Comparison of ENCODE assay signal across 15 cellular contexts in genomic region chr2:190670182-190670946, GRCh38. TPM values are rescaled to one million over a fixed set of nuclear protein-coding genes. Genes with fewer than 3 reads are reported as not detected.
A peak's percentile ranks its signal among the peaks of the same experiment; 100 is the strongest.
DNase-seq lines count a peak whose midpoint lies in the region; ATAC-seq, FAIRE-seq and TF ChIP-seq lines count a peak whose summit lies in the region.
"Had no signal": no experiment of that assay in that cellular context is flagged by ENCODE, and none has a peak within 500 bp of the region (broad histone marks: within the 10 kb centered on the region; RNA-seq: fewer than 3 reads in every experiment).

No MANE protein-coding gene starts in this region.

- H3K36me3 ChIP-seq in spleen (peaks cover 0 to 57% (median 14%) of the 10 kb centered on the region in 6 donors), kidney (ENCODE audit: control insufficient read depth in 1 of 2, insufficient read depth in 2 of 2, low read length in 2 of 2) (peaks cover 2 to 9% of the 10 kb centered on the region in 2 donors)

- TF ChIP-seq CTCF in spleen (IDR thresholded peaks at IDR 0.05 in 8 of 11, conservative IDR thresholded peaks at IDR 0.05 in 3 of 11) (no peak), kidney (IDR thresholded peaks at IDR 0.05; ENCODE audit: borderline replicate concordance, extremely low read depth, insufficient read depth) (no peak)

- H3K27ac Mint-ChIP-seq in activated CD4-positive, alpha-beta memory T cell treated with anti-CD3 and anti-CD28 coated beads for 36 hours = peak overlapping the region; percentile 42
- H3K27ac Mint-ChIP-seq: stimulated activated naive CD8-positive, alpha-beta T cell treated with anti-CD3 and anti-CD28 coated beads, Interleukin-15, Interleukin-2, amounts not matched to agents 100 ng/mL and 50 ng/mL, for 24 hours had no signal

- H3K9me3 Mint-ChIP-seq in activated CD4-positive, alpha-beta memory T cell treated with anti-CD3 and anti-CD28 coated beads for 36 hours = peaks cover 3% of the 10 kb centered on the region

- peaks cover 0 to 30% (median 0%) of the 10 kb centered on the region in 6 donors for H3K4me1 ChIP-seq in spleen
- H3K4me1 ChIP-seq in kidney (ENCODE audit: control insufficient read depth in 1 of 2, insufficient read depth in 1 of 2, low read depth in 1 of 2, low read length in 2 of 2) = no peaks in the 10 kb centered on the region

- H3K27me3 Mint-ChIP-seq in activated CD4-positive, alpha-beta memory T cell treated with anti-CD3 and anti-CD28 coated beads for 36 hours = no peaks in the 10 kb centered on the region
- H3K27me3 Mint-ChIP-seq: stimulated activated naive CD8-positive, alpha-beta T cell treated with anti-CD3 and anti-CD28 coated beads, Interleukin-15, Interleukin-2, amounts not matched to agents 100 ng/mL and 50 ng/mL, for 24 hours had no signal

- ATAC-seq in GM19438 (IDR thresholded peaks at IDR 0.05; ENCODE audit: low read depth, unreplicated experiment) (peak; percentile 39), HG02973 (IDR thresholded peaks at IDR 0.05; ENCODE audit: unreplicated experiment) (peak; percentile 71)

- 76 to 88% (median 83%) methylated on average over 10 of the region's 10 CpGs for WGBS in spleen, 5 donors

- H3K27me3 ChIP-seq in spleen (replicated peaks in 1 of 7) = no peaks in the 10 kb centered on the region
- H3K27me3 ChIP-seq: MG63 had no signal

- CTCF ChIA-PET in activated CD4-positive, alpha-beta memory T cell treated with anti-CD3 and anti-CD28 coated beads for 36 hours (lab: Charles Lee) = no interaction called here

- TF ChIP-seq POLR2A in GM12892 (IDR thresholded peaks at IDR 0.05; ENCODE audit: low read depth, low read length) (no peak), spleen (IDR thresholded peaks at IDR 0.05) (no peak)

- POLR2A ChIA-PET in activated CD4-positive, alpha-beta memory T cell treated with anti-CD3 and anti-CD28 coated beads for 36 hours (lab: Charles Lee) = no interaction called here

- H3K9me3 ChIP-seq in spleen (no peaks in the 10 kb centered on the region), kidney (ENCODE audit: control insufficient read depth in 1 of 2, low read length in 2 of 2) (peaks cover 0 to 2% of the 10 kb centered on the region in 2 donors)

- intact Hi-C loops in activated CD4-positive, alpha-beta memory T cell treated with anti-CD3 and anti-CD28 coated beads for 36 hours (cut with micrococcal nuclease) = loop anchor here (1.0 to 10.0 kb wide), 2 partner anchors 8 to 886 kb away; partner anchors contain the start of genes ORMDL1 and PMS1
- intact Hi-C loops in spleen (cut with DNase I; ENCODE audit: low total_unique reads) (no loop called here), kidney (cut with DNase I) (no loop called here)

- peaks cover 43% of the 10 kb centered on the region for H3K36me3 Mint-ChIP-seq in activated CD4-positive, alpha-beta memory T cell treated with anti-CD3 and anti-CD28 coated beads for 36 hours

- H3K4me3 ChIP-seq in spleen = no peak overlapping the region
- H3K4me3 ChIP-seq in kidney (ENCODE audit: low read length in 2 of 2) = no peak overlapping the region
- H3K4me3 ChIP-seq: GM23248, MG63 had no signal

- no peak overlapping the region for H3K4me3 Mint-ChIP-seq in activated CD4-positive, alpha-beta memory T cell treated with anti-CD3 and anti-CD28 coated beads for 36 hours
- H3K4me3 Mint-ChIP-seq: CD14-positive monocyte; stimulated activated naive CD8-positive, alpha-beta T cell treated with anti-CD3 and anti-CD28 coated beads, Interleukin-15, Interleukin-2, amounts not matched to agents 100 ng/mL and 50 ng/mL, for 24 hours had no signal

- DNase-seq in GM12892 (ENCODE audit: insufficient read length) = no peak
- no peak for DNase-seq in activated CD4-positive, alpha-beta memory T cell treated with anti-CD3 and anti-CD28 coated beads for 36 hours
- no peak for DNase-seq in NCI-H1048 (lab: John Stamatoyannopoulos, UW)
- DNase-seq in spleen = no peak
- no peak for DNase-seq in kidney
- no peak for DNase-seq in activated CD4-positive, alpha-beta T cell treated with anti-CD3 and anti-CD28 coated beads for 1 hour
- DNase-seq: dermis blood vessel endothelial cell; GM23248; MG63; NCI-H2171 treated with DMSO at 0.1 percent for 48 hours; stimulated activated CD4-positive, alpha-beta T cell treated with anti-CD3 and anti-CD28 coated beads, Interleukin-2, amount 100 ng/mL, for 48 hours had no signal

- H3K27ac ChIP-seq in spleen = no peak overlapping the region
- H3K27ac ChIP-seq in kidney (ENCODE audit: low read depth in 2 of 2, low read length in 2 of 2) = no peak overlapping the region
- H3K27ac ChIP-seq: GM23248 had no signal

- H3K9ac ChIP-seq in kidney (ENCODE audit: low read length in 2 of 2) = no peak overlapping the region
- H3K9ac ChIP-seq: GM23248 had no signal

- FAIRE-seq in GM12892 (lab: Jason Lieb, UNC) (peak; percentile 97), kidney (lab: Jason Lieb, UNC) (no peak)

- H3K4me1 Mint-ChIP-seq in activated CD4-positive, alpha-beta memory T cell treated with anti-CD3 and anti-CD28 coated beads for 36 hours (ENCODE audit: low read depth) = peaks cover 54% of the 10 kb centered on the region

RNA-seq across cellular contexts. Expression of gene NAB1, which starts 21.5 kb away (rescaled TPM):
- polyA plus RNA-seq in GM12892 (2012; ENCODE audit: missing spikeins) = 24.8 TPM
- total RNA-seq in activated CD4-positive, alpha-beta memory T cell treated with anti-CD3 and anti-CD28 coated beads for 36 hours = 10 to 100 TPM; 48.7 to 51.5 TPM
- total RNA-seq in spleen = 10 to 100 TPM; 26.1 to 44.7 (median 31.2) TPM
- polyA plus RNA-seq in spleen = 10 to 100 TPM in 1 of 3 donors, 1 to 10 TPM in 2; 8.8 to 14.6 (median 9.2) TPM
- total RNA-seq in kidney = 45.0 TPM
- 10.4 TPM for polyA plus RNA-seq in kidney (ENCODE audit: insufficient read depth, low read depth, low replicate concordance)
